In the genomic region with DNA sequence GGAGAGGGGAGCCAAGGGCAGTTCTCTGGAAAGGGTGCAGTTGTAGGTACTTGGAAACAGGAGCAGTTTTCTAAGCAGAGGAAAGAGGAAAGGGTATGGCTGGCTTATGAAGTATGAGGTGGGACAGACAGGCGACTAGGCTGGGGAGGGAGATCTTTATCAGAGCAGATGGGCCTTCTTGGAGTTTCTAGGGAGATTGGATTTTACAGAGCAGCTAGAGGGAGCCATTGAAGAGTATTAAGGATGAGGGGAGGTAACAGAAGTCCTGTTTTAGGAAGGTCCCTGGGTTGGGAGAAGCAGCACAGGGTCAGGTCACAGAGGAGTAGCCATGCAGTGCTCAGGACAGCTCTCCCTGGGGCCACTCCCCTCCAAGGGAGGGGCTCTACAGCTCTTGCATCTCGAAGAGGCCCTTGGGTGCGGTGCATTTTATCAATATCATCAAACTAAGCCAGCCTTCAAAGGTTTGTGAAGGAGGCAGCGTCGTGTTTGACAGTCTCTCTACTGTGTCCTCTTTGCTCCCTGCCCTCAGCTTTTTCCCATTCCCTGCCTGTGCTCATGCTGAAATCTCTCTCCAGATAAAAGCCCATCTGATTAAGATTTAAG, we compare ENCODE assay signal across 14 cellular contexts.
A peak's percentile ranks its signal among the peaks of the same experiment; 100 is the strongest.
DNase-seq lines count a peak whose midpoint lies in the region; ATAC-seq, FAIRE-seq and TF ChIP-seq lines count a peak whose summit lies in the region.
"Had no signal": no experiment of that assay in that cellular context is flagged by ENCODE, and none has a peak within 500 bp of the region (broad histone marks: within the 10 kb centered on the region; RNA-seq: fewer than 3 reads in every experiment).

No MANE protein-coding gene starts in this region.

- peaks cover 5% of the 10 kb centered on the region; the same call in 1 of the 2 replicates for H3K9me2 ChIP-seq in GM23338 (ENCODE audit: insufficient read depth)

- H3K4me3 ChIP-seq in GM23338 (no peak overlapping the region), OCI-LY3 (ENCODE audit: low read length) (no peak overlapping the region), kidney (ENCODE audit: low read length in 2 of 2) (no peak overlapping the region)

- peaks cover 23% of the 10 kb centered on the region for H3K4me1 ChIP-seq in GM23338 (ENCODE audit: insufficient read depth)
- peaks cover 21% of the 10 kb centered on the region for H3K4me1 ChIP-seq in OCI-LY3 (ENCODE audit: low read length)
- H3K4me1 ChIP-seq in kidney (ENCODE audit: control insufficient read depth in 1 of 2, insufficient read depth in 1 of 2, low read depth in 1 of 2, low read length in 2 of 2): peaks cover 60 to 75% of the 10 kb centered on the region in 2 donors

- no peaks in the 10 kb centered on the region for H3F3A ChIP-seq in GM23338 (replicated peaks; ENCODE audit: low read depth)

- no peaks in the 10 kb centered on the region for H3K36me3 ChIP-seq in GM23338 (ENCODE audit: insufficient read depth)
- no peaks in the 10 kb centered on the region for H3K36me3 ChIP-seq in OCI-LY3 (replicated peaks; ENCODE audit: low read depth, low read length)
- no peaks in the 10 kb centered on the region for H3K36me3 ChIP-seq in kidney (ENCODE audit: control insufficient read depth in 1 of 2, insufficient read depth in 2 of 2, low read length in 2 of 2)

- H3K9me3 ChIP-seq in OCI-LY3 (ENCODE audit: insufficient read depth, low read length): no peaks in the 10 kb centered on the region
- H3K9me3 ChIP-seq in kidney (ENCODE audit: control insufficient read depth in 1 of 2, low read length in 2 of 2): no peaks in the 10 kb centered on the region

- H3K4me2 ChIP-seq in GM23338 (no peak overlapping the region), OCI-LY3 (ENCODE audit: low read length) (no peak overlapping the region)

- H3K4me1 Mint-ChIP-seq in GM23338: peaks cover 54% of the 10 kb centered on the region
- H3K4me1 Mint-ChIP-seq in stimulated activated effector memory CD8-positive, alpha-beta T cell treated with anti-CD3 and anti-CD28 coated beads, Interleukin-12 subunit alpha, Interleukin-12 subunit beta, amount 100 ng/mL, for 72 hours: peaks cover 40% of the 10 kb centered on the region

- H3K27me3 Mint-ChIP-seq in GM23338 (ENCODE audit: insufficient read depth, low read depth, poor library complexity): peaks cover 4% of the 10 kb centered on the region

- intact Hi-C loops in kidney (cut with DNase I): no loop called here

- H4K20me1 ChIP-seq in GM23338 (replicated peaks; ENCODE audit: insufficient read depth) (no peaks in the 10 kb centered on the region), OCI-LY3 (ENCODE audit: insufficient read depth, low read length) (no peaks in the 10 kb centered on the region)

- H3K27ac Mint-ChIP-seq in GM23338: no peak overlapping the region
- H3K27ac Mint-ChIP-seq in stimulated activated effector memory CD8-positive, alpha-beta T cell treated with anti-CD3 and anti-CD28 coated beads, Interleukin-12 subunit alpha, Interleukin-12 subunit beta, amount 100 ng/mL, for 72 hours: peak overlapping the region; percentile 12

- peak; percentile 36; the same call in 2 of the 3 replicates for ATAC-seq in GM23338
- no peak for ATAC-seq in stimulated activated effector memory CD8-positive, alpha-beta T cell treated with anti-CD3 and anti-CD28 coated beads, Interleukin-12 subunit alpha, Interleukin-12 subunit beta, amount 100 ng/mL, for 72 hours
- ATAC-seq: HCT116 had no signal

- H3K4me3 Mint-ChIP-seq in GM23338: no peak overlapping the region; the same call in 2 of the 3 replicates
- no peak overlapping the region for H3K4me3 Mint-ChIP-seq in stimulated activated effector memory CD8-positive, alpha-beta T cell treated with anti-CD3 and anti-CD28 coated beads, Interleukin-12 subunit alpha, Interleukin-12 subunit beta, amount 100 ng/mL, for 72 hours

- H3K27me3 ChIP-seq in GM23338 (ENCODE audit: insufficient read depth): no peaks in the 10 kb centered on the region
- H3K27me3 ChIP-seq in OCI-LY3 (ENCODE audit: low read depth, low read length): no peaks in the 10 kb centered on the region

- no peak for FAIRE-seq in kidney (lab: Jason Lieb, UNC)
- FAIRE-seq: endometrium had no signal

- H3K9me3 Mint-ChIP-seq in GM23338: no peaks in the 10 kb centered on the region; the same call in 2 of the 3 replicates
- H3K9me3 Mint-ChIP-seq in stimulated activated effector memory CD8-positive, alpha-beta T cell treated with anti-CD3 and anti-CD28 coated beads, Interleukin-12 subunit alpha, Interleukin-12 subunit beta, amount 100 ng/mL, for 72 hours: no peaks in the 10 kb centered on the region

- H3K27ac ChIP-seq in GM23338 (ENCODE audit: low read depth): peak overlapping the region; percentile 4; the same call in 1 of the 2 replicates
- H3K27ac ChIP-seq in OCI-LY3 (ENCODE audit: low read length): no peak overlapping the region
- H3K27ac ChIP-seq in kidney (ENCODE audit: low read depth in 2 of 2, low read length in 2 of 2): peak overlapping the region; percentile 59 to 70

- no peaks in the 10 kb centered on the region for H3K79me2 ChIP-seq in GM23338 (replicated peaks; ENCODE audit: insufficient read depth)
- H3K79me2 ChIP-seq in OCI-LY3 (ENCODE audit: low read length): no peaks in the 10 kb centered on the region; the same call in 1 of the 2 replicates

- H3K36me3 Mint-ChIP-seq in GM23338 (ENCODE audit: low read depth): no peaks in the 10 kb centered on the region; the same call in 2 of the 3 replicates
- H3K36me3 Mint-ChIP-seq in stimulated activated effector memory CD8-positive, alpha-beta T cell treated with anti-CD3 and anti-CD28 coated beads, Interleukin-12 subunit alpha, Interleukin-12 subunit beta, amount 100 ng/mL, for 72 hours: no peaks in the 10 kb centered on the region

- TF ChIP-seq CTCF in GM23338 (conservative IDR thresholded peaks at IDR 0.05; ENCODE audit: low read depth in 2 of 2) (peak in 1 of 2 experiments; percentile 32; a peak in 2 of 4 replicates), OCI-LY3 (IDR thresholded peaks at IDR 0.05; ENCODE audit: low read depth, low read length) (peak; percentile 41; the same call in 1 of the 2 replicates), kidney (IDR thresholded peaks at IDR 0.05; ENCODE audit: borderline replicate concordance, extremely low read depth, insufficient read depth) (no peak)

- H2AFZ ChIP-seq in GM23338 (no peak overlapping the region), OCI-LY3 (ENCODE audit: low read depth, low read length) (no peak overlapping the region)

- DNase-seq in GM23338 (ENCODE audit: low spot score) (peak; percentile 15), kidney (no peak), HPDE6-E6E7 (ENCODE audit: extremely low spot score) (no peak)
- DNase-seq in stimulated activated effector memory CD8-positive, alpha-beta T cell treated with anti-CD3 and anti-CD28 coated beads, Interleukin-12 subunit alpha, Interleukin-12 subunit beta, amount 100 ng/mL, for 72 hours (ENCODE audit: low spot score in 2 of 2): no peak
- no peak for DNase-seq in NK-92 treated with Interleukin-12 subunit alpha and Interleukin-12 subunit beta, amount 100 ng/mL, for 24 hours (lab: John Stamatoyannopoulos, UW)
- no peak for DNase-seq in activated effector memory CD4-positive, alpha-beta T cell treated with anti-CD3 and anti-CD28 coated beads, Interleukin-2, amount 50 U/mL, for 16 hours
- DNase-seq: activated CD4-positive, CD25-positive, alpha-beta regulatory T cell; activated effector memory CD4-positive, alpha-beta T cell treated with Interleukin-2 at 50 U/mL for 16 hours; DMS153; NCI-H187; SW 1271 had no signal

- H3K9ac ChIP-seq in OCI-LY3 (ENCODE audit: low read length): no peak overlapping the region
- H3K9ac ChIP-seq in kidney (ENCODE audit: low read length in 2 of 2): peak overlapping the region in 1 of 2 donors; percentile 9

TF ChIP-seq in GM23338, 12 proteins besides CTCF, POLR2A, EP300 and RAD21:
- no peak for TF ChIP-seq POLR2AphosphoS5 (IDR thresholded peaks at IDR 0.05; ENCODE audit: low read depth)
